In the genomic region with DNA sequence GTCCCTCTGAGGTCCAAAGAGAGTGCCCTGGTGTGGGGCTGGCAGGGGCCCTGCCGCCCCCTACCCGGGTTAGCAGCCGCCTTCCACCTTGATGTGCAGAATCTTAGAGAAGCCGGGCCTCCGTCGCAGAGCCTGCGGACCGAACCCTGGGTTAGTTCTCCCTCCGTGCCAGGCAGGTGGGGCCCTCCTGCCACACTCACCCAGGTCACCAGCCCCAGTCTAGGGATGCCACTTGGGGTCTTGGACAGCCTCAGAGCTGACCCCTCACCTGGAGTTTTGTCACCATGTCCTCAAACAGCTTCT, we compare ENCODE assay signal across 24 cellular contexts. TPM values are rescaled to one million over a fixed set of nuclear protein-coding genes. Genes with fewer than 3 reads are reported as not detected.
A peak's percentile ranks its signal among the peaks of the same experiment; 100 is the strongest.
DNase-seq lines count a peak whose midpoint lies in the region; ATAC-seq and TF ChIP-seq lines count a peak whose summit lies in the region.
"Had no signal": no experiment of that assay in that cellular context is flagged by ENCODE, and none has a peak within 500 bp of the region (broad histone marks: within the 10 kb centered on the region; RNA-seq: fewer than 3 reads in every experiment).

No MANE protein-coding gene starts in this region.

- no peak overlapping the region for H3K27ac ChIP-seq in upper lobe of right lung
- H3K27ac ChIP-seq: A549 had no signal

- TF ChIP-seq CTCF in upper lobe of right lung (IDR thresholded peaks at IDR 0.05) = no peak

- intact Hi-C loops in posterior vena cava (cut with DNase I) (no loop called here), upper lobe of right lung (cut with DNase I) (no loop called here)

- peak overlapping the region; percentile 33 for H3K27ac Mint-ChIP-seq in activated T-cell treated with anti-CD3 and anti-CD28 coated beads, Interleukin-2, amount 50 U/mL, for 24 hours
- H3K27ac Mint-ChIP-seq: CD4-positive, alpha-beta memory T cell; HFFc6 had no signal

- no peak overlapping the region for H3K4me3 Mint-ChIP-seq in activated T-cell treated with anti-CD3 and anti-CD28 coated beads, Interleukin-2, amount 50 U/mL, for 24 hours
- H3K4me3 Mint-ChIP-seq: CD14-positive monocyte; CD4-positive, alpha-beta memory T cell; HFFc6 had no signal

- H3K4me3 ChIP-seq in upper lobe of right lung = no peak overlapping the region
- H3K4me3 ChIP-seq: A549; BLaER1 treated with 17β-estradiol and CSF1 and Interleukin-3, amounts not matched to agents 10 nM and 100 nM; HAP-1 had no signal

- H3K4me1 Mint-ChIP-seq in activated T-cell treated with anti-CD3 and anti-CD28 coated beads, Interleukin-2, amount 50 U/mL, for 24 hours (ENCODE audit: low read depth) = peaks cover 5% of the 10 kb centered on the region

- H3K9me3 ChIP-seq in upper lobe of right lung = no peaks in the 10 kb centered on the region
- H3K9me3 ChIP-seq: A549; BE2C; BLaER1 treated with 17β-estradiol and CSF1 and Interleukin-3, amounts not matched to agents 10 nM and 100 nM; HAP-1 had no signal

- peaks cover 5% of the 10 kb centered on the region for H3K36me3 ChIP-seq in upper lobe of right lung

- no peak for ATAC-seq in upper lobe of right lung
- no peak for ATAC-seq in GM21528 (IDR thresholded peaks at IDR 0.05; ENCODE audit: low FRiP score, unreplicated experiment)
- ATAC-seq: A549 had no signal

- no peaks in the 10 kb centered on the region for H3K9me3 Mint-ChIP-seq in activated T-cell treated with anti-CD3 and anti-CD28 coated beads, Interleukin-2, amount 50 U/mL, for 24 hours
- H3K9me3 Mint-ChIP-seq: CD14-positive monocyte, HFFc6 had no signal

- DNase-seq in activated T-cell treated with anti-CD3 and anti-CD28 coated beads, Interleukin-2, amount 50 U/mL, for 24 hours = no peak
- DNase-seq in activated T-cell treated with anti-CD3 and anti-CD28 coated beads for 4 hours = no peak
- DNase-seq in posterior vena cava (ENCODE audit: low spot score) = peak; percentile 64
- peak; percentile 43 for DNase-seq in upper lobe of right lung
- no peak for DNase-seq in stimulated activated CD4-positive, alpha-beta T cell treated with anti-CD3 and anti-CD28 coated beads, Interleukin-15, amount 100 ng/mL, for 24 hours
- DNase-seq: 8988T; ACHN; AML-193; BE2C; Calu3; CD4-positive, alpha-beta memory T cell; COR-L47; DMS53; DMS79 treated with DMSO at 0.1 percent for 48 hours; GF-D8; GOT3; HFFc6 had no signal

- no peaks in the 10 kb centered on the region for H3K27me3 ChIP-seq in upper lobe of right lung
- H3K27me3 ChIP-seq: BE2C; BLaER1 treated with 17β-estradiol and CSF1 and Interleukin-3, amounts not matched to agents 10 nM and 100 nM had no signal

- H3K4me1 ChIP-seq in upper lobe of right lung = no peaks in the 10 kb centered on the region
- H3K4me1 ChIP-seq: A549, BE2C, HAP-1 had no signal

- H3K36me3 Mint-ChIP-seq in activated T-cell treated with anti-CD3 and anti-CD28 coated beads, Interleukin-2, amount 50 U/mL, for 24 hours (ENCODE audit: low read depth) = peaks cover 68% of the 10 kb centered on the region

- H3K27me3 Mint-ChIP-seq in activated T-cell treated with anti-CD3 and anti-CD28 coated beads, Interleukin-2, amount 50 U/mL, for 24 hours = no peaks in the 10 kb centered on the region
- H3K27me3 Mint-ChIP-seq: CD4-positive, alpha-beta memory T cell had no signal

RNA-seq across cellular contexts. Expression of a gene that starts 24.8 kb away (rescaled TPM):
- total RNA-seq in posterior vena cava = 100 to 1,000 TPM; 190 to 234 TPM
- total RNA-seq in upper lobe of right lung = 152 TPM

RNA-seq across cellular contexts. Expression of a gene that starts 25.4 kb away (rescaled TPM):
- 1 to 10 TPM; 1.4 to 1.8 TPM for total RNA-seq in posterior vena cava
- 2.1 TPM for total RNA-seq in upper lobe of right lung

RNA-seq across cellular contexts. Expression of a gene that starts 25.8 kb away (rescaled TPM):
- 10 to 100 TPM; 16.8 to 23.5 TPM for total RNA-seq in posterior vena cava
- total RNA-seq in upper lobe of right lung = 15.5 TPM

RNA-seq across cellular contexts. Expression of a gene that starts 34.5 kb away (rescaled TPM):
- total RNA-seq in posterior vena cava (not detected), upper lobe of right lung (not detected)
- total RNA-seq: CD4-positive, alpha-beta memory T cell; Daoy; G401; HFFc6 had no signal

RNA-seq across cellular contexts. Expression of a gene that starts 44.8 kb away (rescaled TPM):
- total RNA-seq in posterior vena cava (10 to 100 TPM; 17.1 to 20.8 TPM), upper lobe of right lung (16.8 TPM)

Comparison
In these comparisons a context has a peak if more than half of its experiments do, and no peak if none do; other contexts are left out.
1. DNase-seq: peak in posterior vena cava (single experiment) and upper lobe of right lung (single experiment); none in activated T-cell treated with anti-CD3 and anti-CD28 coated beads, Interleukin-2, amount 50 U/mL, for 24 hours (single experiment), activated T-cell treated with anti-CD3 and anti-CD28 coated beads for 4 hours (single experiment) and stimulated activated CD4-positive, alpha-beta T cell treated with anti-CD3 and anti-CD28 coated beads, Interleukin-15, amount 100 ng/mL, for 24 hours (single experiment).